In genomic region chr4:100076753-100077152, GRCh38 we compare ENCODE assay signal across 22 cellular contexts.
DNase-seq lines count a peak whose midpoint lies in the region; ATAC-seq and TF ChIP-seq lines count a peak whose summit lies in the region.
"Had no signal": no experiment of that assay in that cellular context is flagged by ENCODE, and none has a peak within 500 bp of the region (broad histone marks: within the 10 kb centered on the region; RNA-seq: fewer than 3 reads in every experiment).

No MANE protein-coding gene starts in this region.

- peaks cover 17% of the 10 kb centered on the region for H3K9me3 Mint-ChIP-seq in activated CD4-positive, alpha-beta T cell treated with anti-CD3 and anti-CD28 coated beads, Interleukin-2, amount 10 ng/mL, durations not matched to agents 24 days and 14 days
- H3K9me3 Mint-ChIP-seq: activated naive CD4-positive, alpha-beta T cell treated with anti-CD3 and anti-CD28 coated beads, Interleukin-2, amount 50 U/mL, for 24 hours had no signal

- no peak for TF ChIP-seq POLR2A in upper lobe of left lung (IDR thresholded peaks at IDR 0.05)

- TF ChIP-seq EP300 in upper lobe of left lung (IDR thresholded peaks at IDR 0.05): no peak

- TF ChIP-seq CTCF in epithelial cell of proximal tubule (conservative IDR thresholded peaks at IDR 0.05; ENCODE audit: low read depth, low read length) (no peak), upper lobe of left lung (IDR thresholded peaks at IDR 0.05) (no peak)

- H3K9me3 ChIP-seq in upper lobe of left lung: no peaks in the 10 kb centered on the region
- H3K9me3 ChIP-seq: heart right ventricle, lower lobe of right lung, neutrophil, spleen, suprapubic skin, vagina had no signal

- peaks cover 4% of the 10 kb centered on the region for H3K27me3 Mint-ChIP-seq in activated CD4-positive, alpha-beta T cell treated with anti-CD3 and anti-CD28 coated beads, Interleukin-2, amount 10 ng/mL, durations not matched to agents 24 days and 14 days

- no peaks in the 10 kb centered on the region for H3K4me1 ChIP-seq in upper lobe of left lung
- H3K4me1 ChIP-seq: heart right ventricle, lower lobe of right lung, spleen, suprapubic skin, vagina had no signal

- no peak overlapping the region for H3K27ac ChIP-seq in upper lobe of left lung
- H3K27ac ChIP-seq: heart right ventricle, lower lobe of right lung, neutrophil, spleen, suprapubic skin, vagina had no signal

- H3K36me3 ChIP-seq in upper lobe of left lung: no peaks in the 10 kb centered on the region
- H3K36me3 ChIP-seq: heart right ventricle, lower lobe of right lung, neutrophil, spleen, suprapubic skin, vagina had no signal

- H3K36me3 Mint-ChIP-seq in activated CD4-positive, alpha-beta T cell treated with anti-CD3 and anti-CD28 coated beads, Interleukin-2, amount 10 ng/mL, durations not matched to agents 24 days and 14 days (ENCODE audit: low read depth): no peaks in the 10 kb centered on the region
- H3K36me3 Mint-ChIP-seq: CD14-positive monocyte had no signal

- H3K27ac Mint-ChIP-seq in activated CD4-positive, alpha-beta T cell treated with anti-CD3 and anti-CD28 coated beads, Interleukin-2, amount 10 ng/mL, durations not matched to agents 24 days and 14 days: no peak overlapping the region
- H3K27ac Mint-ChIP-seq: activated CD4-positive, alpha-beta T cell treated with anti-CD3 and anti-CD28 coated beads, Interleukin-2, amount 10 ng/mL, durations not matched to agents 7 days and 5 days; activated naive CD4-positive, alpha-beta T cell treated with anti-CD3 and anti-CD28 coated beads, Interleukin-2, amount 50 U/mL, for 24 hours had no signal

- no peak overlapping the region for H3K4me3 ChIP-seq in epithelial cell of proximal tubule (ENCODE audit: low read depth, low read length)
- no peak overlapping the region for H3K4me3 ChIP-seq in upper lobe of left lung
- H3K4me3 ChIP-seq: heart right ventricle, lower lobe of right lung, spleen, suprapubic skin, vagina had no signal

- H3K27me3 ChIP-seq in upper lobe of left lung: no peaks in the 10 kb centered on the region
- H3K27me3 ChIP-seq: neutrophil, spleen, suprapubic skin, vagina had no signal

- DNase-seq in activated CD4-positive, alpha-beta T cell treated with anti-CD3 and anti-CD28 coated beads, Interleukin-2, amount 10 ng/mL, durations not matched to agents 24 days and 14 days: peak; percentile 35
- no peak for DNase-seq in activated CD4-positive, alpha-beta T cell treated with anti-CD3 and anti-CD28 coated beads, Interleukin-2, amount 50 U/mL, for 48 hours
- peak; percentile 41 for DNase-seq in DMS53 treated with DMSO at 0.1 percent for 48 hours (lab: John Stamatoyannopoulos, UW; ENCODE audit: unreplicated experiment)
- peak; percentile 39 for DNase-seq in epithelial cell of proximal tubule (ENCODE audit: low read depth)
- DNase-seq in glomerular visceral epithelial cell (ENCODE audit: extremely low spot score): no peak
- no peak for DNase-seq in RKO (ENCODE audit: low spot score)
- DNase-seq in upper lobe of left lung: no peak
- DNase-seq: ACHN; activated CD4-positive, alpha-beta T cell treated with anti-CD3 and anti-CD28 coated beads, Interleukin-2, amount 10 ng/mL, durations not matched to agents 7 days and 5 days; DMS 273 treated with DMSO at 0.1 percent for 48 hours; heart right ventricle; lower lobe of right lung; NCI-H2029; NK-92 treated with Interleukin-12 subunit alpha and Interleukin-12 subunit beta, amount 100 ng/mL, for 24 hours; spleen; stimulated activated CD8-positive, alpha-beta memory T cell treated with anti-CD3 and anti-CD28 coated beads, Interleukin-4, amount 100 ng/mL, for 48 hours had no signal

- H3K4me1 Mint-ChIP-seq in activated CD4-positive, alpha-beta T cell treated with anti-CD3 and anti-CD28 coated beads, Interleukin-2, amount 10 ng/mL, durations not matched to agents 24 days and 14 days: peaks cover 12% of the 10 kb centered on the region

- no peak overlapping the region for H3K4me3 Mint-ChIP-seq in activated CD4-positive, alpha-beta T cell treated with anti-CD3 and anti-CD28 coated beads, Interleukin-2, amount 10 ng/mL, durations not matched to agents 24 days and 14 days
- H3K4me3 Mint-ChIP-seq: activated CD4-positive, alpha-beta T cell treated with anti-CD3 and anti-CD28 coated beads, Interleukin-2, amount 10 ng/mL, durations not matched to agents 7 days and 5 days; activated naive CD4-positive, alpha-beta T cell treated with anti-CD3 and anti-CD28 coated beads, Interleukin-2, amount 50 U/mL, for 24 hours; CD14-positive monocyte had no signal

- ATAC-seq in HG03354 (IDR thresholded peaks at IDR 0.05; ENCODE audit: poor library complexity, severe bottlenecking, unreplicated experiment) (peak; percentile 57), upper lobe of left lung (ENCODE audit: low FRiP score in 2 of 2) (no peak)
- ATAC-seq: heart right ventricle, lower lobe of right lung had no signal

- intact Hi-C loops in activated CD4-positive, alpha-beta T cell treated with anti-CD3 and anti-CD28 coated beads, Interleukin-2, amount 10 ng/mL, durations not matched to agents 24 days and 14 days (cut with micrococcal nuclease): no loop called here

Comparison
In these comparisons a context has a peak if more than half of its experiments do, and no peak if none do; other contexts are left out.
1. DNase-seq: peak in activated CD4-positive, alpha-beta T cell treated with anti-CD3 and anti-CD28 coated beads, Interleukin-2, amount 10 ng/mL, durations not matched to agents 24 days and 14 days (single experiment), DMS53 treated with DMSO at 0.1 percent for 48 hours (single experiment) and epithelial cell of proximal tubule (single experiment); none in activated CD4-positive, alpha-beta T cell treated with anti-CD3 and anti-CD28 coated beads, Interleukin-2, amount 50 U/mL, for 48 hours (0 of 2), glomerular visceral epithelial cell (single experiment), RKO (single experiment) and upper lobe of left lung (0 of 2).